In genomic region chr2:160238392-160238791, GRCh38 we compare ENCODE assay signal across 16 cellular contexts. TPM values are rescaled to one million over a fixed set of nuclear protein-coding genes. Genes with fewer than 3 reads are reported as not detected.
DNase-seq lines count a peak whose midpoint lies in the region; ATAC-seq, FAIRE-seq and TF ChIP-seq lines count a peak whose summit lies in the region.
"Had no signal": no experiment of that assay in that cellular context is flagged by ENCODE, and none has a peak within 500 bp of the region (broad histone marks: within the 10 kb centered on the region; RNA-seq: fewer than 3 reads in every experiment).

No MANE protein-coding gene starts in this region.

- no peak for DNase-seq in RWPE2 (ENCODE audit: low spot score)
- DNase-seq in endothelial cell of umbilical vein (ENCODE audit: low read depth, low spot score): no peak
- peak; percentile 31 for DNase-seq in mucosa of gallbladder (ENCODE audit: low spot score)
- DNase-seq in suprapubic skin (ENCODE audit: low spot score in 2 of 2): no peak
- no peak for DNase-seq in A673 (ENCODE audit: low spot score)
- DNase-seq in NCI-H69 (lab: John Stamatoyannopoulos, UW): no peak
- no peak for DNase-seq in kidney
- DNase-seq: CD8-positive, alpha-beta T cell; DND-41; GDM1; KG1; NCI-H1092; NCI-H1694 treated with DMSO at 0.1 percent for 48 hours; NCI-H446; NCI-H748 treated with DMSO at 0.1 percent for 48 hours; SHP77 treated with DMSO at 0.1 percent for 48 hours had no signal

- H4K20me1 ChIP-seq in endothelial cell of umbilical vein (replicated peaks; ENCODE audit: control insufficient read depth, extremely low read depth, insufficient read depth, low read length): no peaks in the 10 kb centered on the region

- H3K4me1 ChIP-seq in RWPE2 (ENCODE audit: insufficient read depth, poor library complexity, severe bottlenecking) (peaks cover 30% of the 10 kb centered on the region), endothelial cell of umbilical vein (ENCODE audit: control insufficient read depth, extremely low read depth, insufficient read depth, low read length) (peaks cover 22% of the 10 kb centered on the region), suprapubic skin (peaks cover 20% of the 10 kb centered on the region), A673 (ENCODE audit: insufficient read depth, low read length, poor library complexity, severe bottlenecking) (no peaks in the 10 kb centered on the region), kidney (ENCODE audit: control insufficient read depth in 1 of 2, insufficient read depth in 1 of 2, low read depth in 1 of 2, low read length in 2 of 2) (peaks cover 9 to 14% of the 10 kb centered on the region in 2 donors)

- H3K36me3 ChIP-seq in RWPE2 (ENCODE audit: low read depth) (no peaks in the 10 kb centered on the region), endothelial cell of umbilical vein (ENCODE audit: control insufficient read depth in 2 of 2, extremely low read depth in 1 of 2, insufficient read depth in 2 of 2, low read length in 2 of 2) (no peaks in the 10 kb centered on the region), suprapubic skin (no peaks in the 10 kb centered on the region), A673 (ENCODE audit: insufficient read depth, low read length, poor library complexity, severe bottlenecking) (no peaks in the 10 kb centered on the region), kidney (ENCODE audit: control insufficient read depth in 1 of 2, insufficient read depth in 2 of 2, low read length in 2 of 2) (no peaks in the 10 kb centered on the region)

- dilution Hi-C loops in endothelial cell of umbilical vein (cut with MboI; ENCODE audit: extremely low pct_ligation_motif_present, low sequenced_read_pairs): no loop called here

- peak overlapping the region; percentile 98 for H3K27ac ChIP-seq in RWPE2 (ENCODE audit: poor library complexity, severe bottlenecking)
- no peak overlapping the region for H3K27ac ChIP-seq in endothelial cell of umbilical vein (ENCODE audit: insufficient read depth, low read depth, low read length)
- peak overlapping the region; percentile 45 for H3K27ac ChIP-seq in suprapubic skin
- H3K27ac ChIP-seq in A673 (ENCODE audit: low read depth, low read length, poor library complexity, severe bottlenecking): no peak overlapping the region
- no peak overlapping the region for H3K27ac ChIP-seq in kidney (ENCODE audit: low read depth in 2 of 2, low read length in 2 of 2)

- WGBS in suprapubic skin: 49% methylated on average over 4 of the region's 4 CpGs

- H3K9ac ChIP-seq in endothelial cell of umbilical vein (replicated peaks; ENCODE audit: extremely low read depth, insufficient read depth, low read length): no peak overlapping the region
- H3K9ac ChIP-seq in kidney (ENCODE audit: low read length in 2 of 2): no peak overlapping the region

- TF ChIP-seq CTCF in RWPE2 (IDR thresholded peaks at IDR 0.05; ENCODE audit: poor library complexity, severe bottlenecking) (no peak), endothelial cell of umbilical vein (IDR thresholded peaks at IDR 0.05; ENCODE audit: extremely low read depth in 1 of 2, insufficient read depth in 1 of 2, low read depth in 1 of 2, low read length in 2 of 2) (no peak), suprapubic skin (IDR thresholded peaks at IDR 0.05) (no peak), A673 (conservative IDR thresholded peaks at IDR 0.05; ENCODE audit: low read depth, low read length) (no peak), kidney (IDR thresholded peaks at IDR 0.05; ENCODE audit: borderline replicate concordance, extremely low read depth, insufficient read depth) (no peak)

- H3K27me3 ChIP-seq in RWPE2 (ENCODE audit: insufficient read depth, poor library complexity, severe bottlenecking): no peaks in the 10 kb centered on the region
- no peaks in the 10 kb centered on the region for H3K27me3 ChIP-seq in endothelial cell of umbilical vein (ENCODE audit: control insufficient read depth in 2 of 2, insufficient read depth in 2 of 2, low read length in 2 of 2)
- no peaks in the 10 kb centered on the region for H3K27me3 ChIP-seq in suprapubic skin
- H3K27me3 ChIP-seq in A673 (replicated peaks; ENCODE audit: insufficient read depth, low read depth, low read length, poor library complexity): no peaks in the 10 kb centered on the region

- H3K9me1 ChIP-seq in endothelial cell of umbilical vein (replicated peaks; ENCODE audit: control insufficient read depth, extremely low read depth, insufficient read depth, low read length): no peaks in the 10 kb centered on the region

- H3K4me3 ChIP-seq in RWPE2 (ENCODE audit: severe bottlenecking): no peak overlapping the region
- H3K4me3 ChIP-seq in endothelial cell of umbilical vein (replicated peaks in 1 of 3; ENCODE audit: insufficient read depth in 1 of 3, low read depth in 1 of 3, low read length in 3 of 3): no peak overlapping the region
- no peak overlapping the region for H3K4me3 ChIP-seq in suprapubic skin
- no peak overlapping the region for H3K4me3 ChIP-seq in A673 (ENCODE audit: low read depth, low read length, poor library complexity, severe bottlenecking)
- H3K4me3 ChIP-seq in kidney (ENCODE audit: low read length in 2 of 2): no peak overlapping the region

- TF ChIP-seq POLR2A in endothelial cell of umbilical vein (IDR thresholded peaks at IDR 0.05; ENCODE audit: low read depth, low read length): no peak
- no peak for TF ChIP-seq POLR2A in suprapubic skin (IDR thresholded peaks at IDR 0.05)

- BruUV-seq in endothelial cell of umbilical vein (replicated peaks; lab: Mats Ljungman, UMichigan) (no TSS peak), A673 (replicated peaks; lab: Mats Ljungman, UMichigan) (no TSS peak)

- H3K79me2 ChIP-seq in endothelial cell of umbilical vein (ENCODE audit: control insufficient read depth, insufficient read depth, low read length): no peaks in the 10 kb centered on the region

- ATAC-seq in RWPE2 (ENCODE audit: low read depth): no peak
- ATAC-seq: CD8-positive, alpha-beta T cell had no signal

- CTCF ChIA-PET in endothelial cell of umbilical vein (lab: Charles Lee) (interaction anchor here (0.9 to 4.1 kb wide), 3 partner anchors 9 to 32 kb away, joined by 3 to 15 read pairs (median 13); no protein-coding TSS in a partner anchor), A673 (lab: Charles Lee) (interaction anchor here (0.7 kb wide), 1 partner anchor 756 kb away, joined by 3 read pairs; no protein-coding TSS in a partner anchor)

- H3K4me2 ChIP-seq in endothelial cell of umbilical vein (ENCODE audit: insufficient read depth, low read length): no peak overlapping the region

- TF ChIP-seq EP300 in suprapubic skin (IDR thresholded peaks at IDR 0.05): no peak

- no peaks in the 10 kb centered on the region for H3K9me3 ChIP-seq in RWPE2 (ENCODE audit: severe bottlenecking)
- H3K9me3 ChIP-seq in endothelial cell of umbilical vein (replicated peaks; ENCODE audit: control insufficient read depth, insufficient read depth, low read length): no peaks in the 10 kb centered on the region
- H3K9me3 ChIP-seq in suprapubic skin: no peaks in the 10 kb centered on the region
- no peaks in the 10 kb centered on the region for H3K9me3 ChIP-seq in A673 (ENCODE audit: low read depth, low read length, poor library complexity, severe bottlenecking)
- no peaks in the 10 kb centered on the region for H3K9me3 ChIP-seq in kidney (ENCODE audit: control insufficient read depth in 1 of 2, low read length in 2 of 2)

- FAIRE-seq in endothelial cell of umbilical vein (lab: Jason Lieb, UNC): no peak
- FAIRE-seq in kidney (lab: Jason Lieb, UNC): no peak

- POLR2A ChIA-PET in endothelial cell of umbilical vein (lab: Charles Lee): interaction anchor here (0.6 kb wide), 1 partner anchor 140 kb away, joined by 3 read pairs; no protein-coding TSS in a partner anchor
- POLR2A ChIA-PET in A673 (lab: Charles Lee; ENCODE audit: low non-redundant PET): interaction anchor here (1.0 kb wide), 1 partner anchor 10 kb away, joined by 4 read pairs; no protein-coding TSS in a partner anchor

- peak overlapping the region; percentile 29 for H2AFZ ChIP-seq in endothelial cell of umbilical vein (ENCODE audit: low read depth, low read length)

- intact Hi-C loops in endothelial cell of umbilical vein (cut with micrococcal nuclease): no loop called here
- intact Hi-C loops in A673 (cut with micrococcal nuclease; ENCODE audit: unreplicated experiment): no loop called here
- intact Hi-C loops in kidney (cut with DNase I): no loop called here

TF ChIP-seq in endothelial cell of umbilical vein, 7 proteins besides CTCF, POLR2A, EP300 and RAD21:
- TF ChIP-seq EZH2 (IDR thresholded peaks at IDR 0.05; ENCODE audit: borderline replicate concordance, low read depth, low read length, severe bottlenecking) (no peak), MAX (IDR thresholded peaks at IDR 0.05; ENCODE audit: insufficient read depth, insufficient read length) (no peak), GATA2 (IDR thresholded peaks at IDR 0.05; ENCODE audit: insufficient read depth, insufficient read length, low read depth, low read length) (no peak), JUN (IDR thresholded peaks at IDR 0.05; ENCODE audit: borderline replicate concordance, insufficient read depth, insufficient read length, low read depth) (no peak), MYC (IDR thresholded peaks at IDR 0.05; ENCODE audit: low read depth, low read length) (no peak), POLR2AphosphoS5 (IDR thresholded peaks at IDR 0.05; ENCODE audit: insufficient read depth, low read depth, low read length) (no peak), FOS (IDR thresholded peaks at IDR 0.05; ENCODE audit: borderline replicate concordance, insufficient read depth, low read length) (no peak)

RNA-seq across cellular contexts. Expression of gene ITGB6, which starts 38.3 kb away (rescaled TPM):
- total RNA-seq in endothelial cell of umbilical vein: not detected in 2 replicates
- polyA plus RNA-seq in endothelial cell of umbilical vein: 0.03 and 0.05 TPM in 2 replicates
- 0.03 and 0.04 TPM in 2 replicates for polyA plus RNA-seq in endothelial cell of umbilical vein (2011; cell fraction: cytosol; rRNA removed)
- polyA plus RNA-seq in endothelial cell of umbilical vein (2011; cell fraction: nucleus; rRNA removed): 0.11 and 0.13 TPM in 2 replicates
- 0.05 TPM in 2 replicates for polyA plus RNA-seq in endothelial cell of umbilical vein (2012)
- polyA minus RNA-seq in endothelial cell of umbilical vein: not detected in 2 replicates
- polyA minus RNA-seq in endothelial cell of umbilical vein (2011; cell fraction: cytosol; rRNA and poly(A)+ RNA removed): not detected
- polyA minus RNA-seq in endothelial cell of umbilical vein (2011; cell fraction: nucleus; rRNA and poly(A)+ RNA removed): 0.14 TPM in 1 of 2 replicates, not detected in the other
- 48.8 TPM for total RNA-seq in mucosa of gallbladder
- 10 to 100 TPM in 2 of 4 donors, 1 to 10 TPM in 2; 4.4 to 13.8 (median 10.0) TPM for total RNA-seq in suprapubic skin
- not detected in 2 replicates for total RNA-seq in A673 (2021)
- total RNA-seq in kidney: 302 TPM
- 13.4 TPM for polyA plus RNA-seq in kidney (ENCODE audit: insufficient read depth, low read depth, low replicate concordance)
- total RNA-seq: CD8-positive, alpha-beta T cell had no signal

Comparison
In these comparisons a context has a peak if more than half of its experiments do, and no peak if none do; other contexts are left out.
1. H3K27ac ChIP-seq: peak in RWPE2 (single experiment) and suprapubic skin (single experiment); none in endothelial cell of umbilical vein (single experiment), A673 (single experiment) and kidney (0 of 2).